10 cellular contexts compared by ENCODE assay signal in the genomic region with DNA sequence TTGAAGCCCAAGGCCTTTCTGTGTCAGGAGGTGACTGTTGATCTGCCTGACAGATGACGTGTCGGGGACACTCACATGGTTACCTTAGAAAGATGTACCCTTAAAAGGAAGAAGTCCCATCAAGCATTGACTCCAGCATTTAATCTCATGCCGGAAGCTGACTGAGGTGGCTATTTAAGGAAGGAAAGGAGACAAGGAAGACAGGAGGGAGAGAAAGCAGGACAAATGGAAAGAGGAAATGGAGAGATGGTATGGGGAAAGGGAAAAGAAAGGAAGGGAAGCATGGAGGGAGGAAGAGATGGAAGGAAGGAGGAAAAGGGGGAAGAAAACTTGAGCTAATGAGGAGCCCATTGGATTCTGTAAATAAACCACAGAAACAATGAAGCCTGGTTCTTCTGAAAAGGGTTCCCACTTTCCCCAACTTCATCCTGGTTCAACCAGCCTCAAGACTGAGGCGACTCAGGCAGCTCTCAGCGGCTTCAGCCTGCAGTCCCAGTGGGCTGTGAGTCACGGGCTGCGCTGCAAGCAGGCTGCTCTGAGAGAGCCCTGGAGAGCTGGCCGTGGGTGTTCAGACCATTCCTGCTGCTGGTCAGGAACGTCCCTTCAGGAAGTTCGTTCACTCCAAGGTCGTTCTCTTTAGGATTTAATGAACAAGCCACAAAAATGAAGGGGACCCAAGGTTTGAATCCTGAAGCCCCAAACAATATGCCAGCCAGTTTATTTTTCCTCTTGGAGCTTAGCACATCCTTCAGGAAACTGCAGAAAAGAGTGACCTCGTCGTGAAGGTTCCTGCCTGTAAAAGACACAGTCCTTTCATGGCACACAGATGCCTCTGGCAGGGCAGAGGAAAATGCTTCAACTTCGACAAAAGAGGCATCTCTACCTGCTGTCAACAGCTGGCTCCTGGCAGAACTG.
DNase-seq lines count a peak whose midpoint lies in the region; TF ChIP-seq lines count a peak whose summit lies in the region.
"Had no signal": no experiment of that assay in that cellular context is flagged by ENCODE, and none has a peak within 500 bp of the region (broad histone marks: within the 10 kb centered on the region; RNA-seq: fewer than 3 reads in every experiment).

No MANE protein-coding gene starts in this region.

- peaks cover 0 to 13% (median 4%) of the 10 kb centered on the region in 5 donors for H3K27me3 ChIP-seq in subcutaneous abdominal adipose tissue (ENCODE audit: control insufficient read depth in 5 of 5, insufficient read depth in 4 of 5, low read length in 5 of 5)
- H3K27me3 ChIP-seq in stomach: no peaks in the 10 kb centered on the region

- peaks cover 10% of the 10 kb centered on the region for H3K4me1 Mint-ChIP-seq in CD14-positive monocyte

- H3K4me1 ChIP-seq in subcutaneous abdominal adipose tissue (ENCODE audit: control insufficient read depth in 5 of 5, insufficient read depth in 5 of 5, low read length in 5 of 5) (peaks cover 0 to 18% (median 13%) of the 10 kb centered on the region in 5 donors), stomach (peaks cover 0 to 9% (median 2%) of the 10 kb centered on the region in 4 donors)

- no peak for TF ChIP-seq CTCF in HFF-Myc (IDR thresholded peaks at IDR 0.05; ENCODE audit: low read depth, low read length, missing control alignments)
- TF ChIP-seq CTCF in astrocyte of the cerebellum (IDR thresholded peaks at IDR 0.05; ENCODE audit: low read depth, low read length, missing control alignments): no peak
- no peak for TF ChIP-seq CTCF in CD14-positive monocyte (IDR thresholded peaks at IDR 0.05)
- TF ChIP-seq CTCF in stomach (IDR thresholded peaks at IDR 0.05): no peak

- TF ChIP-seq EP300 in stomach (IDR thresholded peaks at IDR 0.05): no peak

- H3K36me3 ChIP-seq in subcutaneous abdominal adipose tissue (ENCODE audit: control insufficient read depth in 5 of 5, insufficient read depth in 5 of 5, low read length in 5 of 5) (no peaks in the 10 kb centered on the region), stomach (no peaks in the 10 kb centered on the region)

- H3K27ac ChIP-seq in subcutaneous abdominal adipose tissue (ENCODE audit: low read depth, low read length) (peak overlapping the region; percentile 48), stomach (peak overlapping the region in 2 of 5 donors; percentile 27 to 39)

- H3K9me3 ChIP-seq in subcutaneous abdominal adipose tissue (ENCODE audit: control insufficient read depth in 5 of 5, low read length in 5 of 5): peaks cover 0 to 11% (median 8%) of the 10 kb centered on the region in 5 donors
- H3K9me3 ChIP-seq in stomach: peaks cover 0 to 16% (median 0%) of the 10 kb centered on the region in 4 donors

- no peak overlapping the region for H3K9ac ChIP-seq in subcutaneous abdominal adipose tissue (ENCODE audit: low read length in 5 of 5)

- no peak for TF ChIP-seq POLR2A in stomach (IDR thresholded peaks at IDR 0.05)

- 50 to 64% (median 63%) methylated on average over 14 of the region's 14 CpGs for WGBS in stomach, 5 donors

- H3K27ac Mint-ChIP-seq in CD14-positive monocyte: no peak overlapping the region
- H3K27ac Mint-ChIP-seq: activated naive CD8-positive, alpha-beta T cell had no signal

- H3K4me3 Mint-ChIP-seq in CD14-positive monocyte: peak overlapping the region in 1 of 2 donors; percentile 17
- H3K4me3 Mint-ChIP-seq: activated naive CD8-positive, alpha-beta T cell had no signal

- intact Hi-C loops in CD14-positive monocyte (cut with micrococcal nuclease): no loop called here
- intact Hi-C loops in stomach (cut with DNase I; ENCODE audit: low total_unique reads): no loop called here

- peaks cover 0 to 4% (median 3%) of the 10 kb centered on the region in 3 donors for H3K27me3 Mint-ChIP-seq in CD14-positive monocyte (ENCODE audit: low read depth in 3 of 3)

- H3K36me3 Mint-ChIP-seq in CD14-positive monocyte: no peaks in the 10 kb centered on the region

- in situ Hi-C loops in astrocyte of the cerebellum (cut with HindIII; ENCODE audit: low sequenced_read_pairs): no loop called here

- H3K9me3 Mint-ChIP-seq in CD14-positive monocyte: peaks cover 2 to 17% (median 11%) of the 10 kb centered on the region in 7 donors

- H3K4me3 ChIP-seq in HFF-Myc (replicated peaks; ENCODE audit: low read depth, low read length): no peak overlapping the region
- H3K4me3 ChIP-seq in astrocyte of the cerebellum (ENCODE audit: low read depth, low read length): no peak overlapping the region
- peak overlapping the region in 1 of 5 donors; percentile 23 for H3K4me3 ChIP-seq in subcutaneous abdominal adipose tissue (ENCODE audit: low read depth in 1 of 5, low read length in 5 of 5)
- no peak overlapping the region for H3K4me3 ChIP-seq in stomach
- H3K4me3 ChIP-seq: GM12878 had no signal

- peak; percentile 54 for DNase-seq in HFF-Myc (ENCODE audit: extremely low read depth, low read depth)
- DNase-seq in astrocyte of the cerebellum (ENCODE audit: low read depth): peak; percentile 20
- peak; percentile 44 for DNase-seq in iPS-NIHi7 (ENCODE audit: extremely low spot score)
- DNase-seq in NCI-H1092 treated with DMSO at 0.1 percent for 48 hours (lab: John Stamatoyannopoulos, UW): no peak
- DNase-seq in CD14-positive monocyte (ENCODE audit: low spot score): no peak
- no peak for DNase-seq in stomach
- no peak for DNase-seq in NCI-H1092 (lab: John Stamatoyannopoulos, UW)

Comparison
In these comparisons a context has a peak if more than half of its experiments do, and no peak if none do; other contexts are left out.
1. DNase-seq: peak in HFF-Myc (single experiment), astrocyte of the cerebellum (single experiment) and iPS-NIHi7 (single experiment); none in NCI-H1092 treated with DMSO at 0.1 percent for 48 hours (single experiment), CD14-positive monocyte (single experiment), stomach (single experiment) and NCI-H1092 (single experiment).